Comparison of ENCODE assay signal across 21 cellular contexts in the genomic region with DNA sequence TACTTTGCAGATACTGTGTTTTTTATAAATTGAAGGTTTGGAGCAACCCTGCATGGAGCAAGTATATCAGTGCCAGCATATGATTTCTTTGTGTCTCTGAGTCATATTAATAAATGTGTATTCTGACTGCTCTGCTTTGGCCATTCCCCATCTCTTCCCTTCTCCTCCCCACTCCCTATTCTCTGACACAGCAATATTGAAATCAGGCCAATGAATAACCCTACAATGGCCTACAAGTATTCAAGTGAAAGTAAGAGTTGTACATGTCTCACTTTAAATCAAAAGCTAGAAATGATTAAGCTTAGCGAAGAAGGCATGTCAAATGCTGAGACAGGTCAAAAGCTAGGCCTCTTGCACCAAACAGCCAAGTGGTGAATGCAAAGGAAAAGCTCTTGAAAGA.
"Had no signal": no experiment of that assay in that cellular context is flagged by ENCODE, and none has a peak within 500 bp of the region (broad histone marks: within the 10 kb centered on the region; RNA-seq: fewer than 3 reads in every experiment).

No MANE protein-coding gene starts in this region.

- H3K4me3 Mint-ChIP-seq: activated CD8-positive, alpha-beta T cell treated with anti-CD3 and anti-CD28 coated beads, Interleukin-2, amount 10 ng/mL, durations not matched to agents 7 days and 5 days; activated naive CD4-positive, alpha-beta T cell treated with anti-CD3 and anti-CD28 coated beads, Interleukin-2, amount 10 ng/mL, durations not matched to agents 7 days and 5 days; activated naive CD8-positive, alpha-beta T cell treated with anti-CD3 and anti-CD28 coated beads, Interleukin-2, amount 50 U/mL, for 24 hours; activated T-cell treated with anti-CD3 and anti-CD28 coated beads, Interleukin-2, amount 50 U/mL, for 24 hours; central memory CD8-positive, alpha-beta T cell; naive B cell; neural progenitor cell; type B pancreatic cell had no signal

- H3K4me1 Mint-ChIP-seq: activated naive CD4-positive, alpha-beta T cell treated with anti-CD3 and anti-CD28 coated beads, Interleukin-2, amount 10 ng/mL, durations not matched to agents 7 days and 5 days; activated naive CD8-positive, alpha-beta T cell treated with anti-CD3 and anti-CD28 coated beads, Interleukin-2, amount 50 U/mL, for 24 hours; central memory CD8-positive, alpha-beta T cell; naive B cell; neural progenitor cell had no signal

- H3K27ac Mint-ChIP-seq: activated CD8-positive, alpha-beta T cell treated with anti-CD3 and anti-CD28 coated beads, Interleukin-2, amount 10 ng/mL, durations not matched to agents 7 days and 5 days; activated naive CD4-positive, alpha-beta T cell treated with anti-CD3 and anti-CD28 coated beads, Interleukin-2, amount 10 ng/mL, durations not matched to agents 7 days and 5 days; activated naive CD8-positive, alpha-beta T cell treated with anti-CD3 and anti-CD28 coated beads, Interleukin-2, amount 50 U/mL, for 24 hours; activated T-cell treated with anti-CD3 and anti-CD28 coated beads, Interleukin-2, amount 50 U/mL, for 24 hours; activated T-helper 2 cell treated with anti-CD3 and anti-CD28 coated beads, Interferon-gamma antibody, Interleukin-2, Interleukin-4, amounts not matched to agents 10 μg/mL and 5 μg/mL and 100 μg/mL, durations not matched to agents 14 hours and 24 hours and 36 hours; naive B cell; neural progenitor cell; type B pancreatic cell had no signal

- H3K36me3 Mint-ChIP-seq: activated naive CD4-positive, alpha-beta T cell treated with anti-CD3 and anti-CD28 coated beads, Interleukin-2, amount 10 ng/mL, durations not matched to agents 7 days and 5 days; naive B cell; type B pancreatic cell had no signal

- ATAC-seq: activated CD8-positive, alpha-beta T cell treated with anti-CD3 and anti-CD28 coated beads, Interleukin-2, amount 10 ng/mL, durations not matched to agents 7 days and 5 days; activated naive CD8-positive, alpha-beta T cell treated with anti-CD3 and anti-CD28 coated beads, Interleukin-2, amount 50 U/mL, for 24 hours; gastroesophageal sphincter; heart left ventricle; mucosa of descending colon; right cardiac atrium had no signal

- H3K9me3 Mint-ChIP-seq: activated naive CD4-positive, alpha-beta T cell treated with anti-CD3 and anti-CD28 coated beads, Interleukin-2, amount 10 ng/mL, durations not matched to agents 7 days and 5 days; activated naive CD8-positive, alpha-beta T cell treated with anti-CD3 and anti-CD28 coated beads, Interleukin-2, amount 50 U/mL, for 24 hours; activated T-cell treated with anti-CD3 and anti-CD28 coated beads, Interleukin-2, amount 50 U/mL, for 24 hours; activated T-helper 2 cell treated with anti-CD3 and anti-CD28 coated beads, Interferon-gamma antibody, Interleukin-2, Interleukin-4, amounts not matched to agents 10 μg/mL and 5 μg/mL and 100 μg/mL, durations not matched to agents 14 hours and 24 hours and 36 hours; central memory CD8-positive, alpha-beta T cell; naive B cell; neural progenitor cell; type B pancreatic cell had no signal

- DNase-seq: activated CD4-positive, alpha-beta T cell treated with anti-CD3 and anti-CD28 coated beads for 48 hours; activated CD4-positive, CD25-positive, alpha-beta regulatory T cell; activated CD8-positive, alpha-beta T cell treated with anti-CD3 and anti-CD28 coated beads, Interleukin-2, amount 10 ng/mL, durations not matched to agents 7 days and 5 days; activated naive CD4-positive, alpha-beta T cell treated with anti-CD3 and anti-CD28 coated beads, Interleukin-2, amount 10 ng/mL, durations not matched to agents 7 days and 5 days; activated naive CD8-positive, alpha-beta T cell treated with anti-CD3 and anti-CD28 coated beads, Interleukin-2, amount 50 U/mL, for 24 hours; activated T-cell treated with anti-CD3 and anti-CD28 coated beads, Interleukin-2, amount 50 U/mL, for 24 hours; heart left ventricle; mesenchymal stem cell; mucosa of descending colon; naive B cell; right cardiac atrium; stimulated activated CD4-positive, alpha-beta T cell treated with anti-CD3 and anti-CD28 coated beads, Interleukin-15, amount 100 ng/mL, for 24 hours; stimulated activated CD4-positive, alpha-beta T cell treated with anti-CD3 and anti-CD28 coated beads, Interleukin-2, amount 100 ng/mL, for 48 hours; stomach; T1000; testis had no signal
